In genomic region chr11:76701701-76702100, GRCh38 we compare ENCODE assay signal across 15 cellular contexts. TPM values are rescaled to one million over a fixed set of nuclear protein-coding genes. Genes with fewer than 3 reads are reported as not detected.
DNase-seq lines count a peak whose midpoint lies in the region; ATAC-seq, FAIRE-seq and TF ChIP-seq lines count a peak whose summit lies in the region.
"Had no signal": no experiment of that assay in that cellular context is flagged by ENCODE, and none has a peak within 500 bp of the region (broad histone marks: within the 10 kb centered on the region; RNA-seq: fewer than 3 reads in every experiment).

No MANE protein-coding gene starts in this region.

- TF ChIP-seq CTCF in A549 (IDR thresholded peaks at IDR 0.05) (no peak), gastroesophageal sphincter (IDR thresholded peaks at IDR 0.05) (no peak), Caco-2 (IDR thresholded peaks at IDR 0.05; ENCODE audit: insufficient read depth in 1 of 2, low read depth in 1 of 2, low read length in 1 of 2, severe bottlenecking in 1 of 2, unreplicated experiment in 1 of 2) (no peak)

- no peaks in the 10 kb centered on the region for H3K27me3 ChIP-seq in gastroesophageal sphincter
- no peaks in the 10 kb centered on the region for H3K27me3 ChIP-seq in Caco-2 (replicated peaks; ENCODE audit: control insufficient read depth, insufficient read depth, low read length)

- POLR2A ChIA-PET in A549 (lab: Yijun Ruan, JAX) (no interaction called here), Caco-2 (lab: Charles Lee) (no interaction called here)

- peaks cover 12% of the 10 kb centered on the region for H3K9me3 Mint-ChIP-seq in Caco-2 (ENCODE audit: unreplicated experiment)
- H3K9me3 Mint-ChIP-seq: type B pancreatic cell had no signal

- H3K36me3 ChIP-seq in gastroesophageal sphincter (no peaks in the 10 kb centered on the region), Caco-2 (ENCODE audit: control insufficient read depth, insufficient read depth, low read length) (no peaks in the 10 kb centered on the region)

- WGBS in A549 (ENCODE audit: missing lambda C conversion rate): 42% methylated on average over 5 of the region's 5 CpGs
- 79 to 85% methylated on average over 2 of the region's 5 CpGs for WGBS in gastroesophageal sphincter (ENCODE audit: low coverage in 1 of 2), 2 donors

- peak in 1 of 2 experiments; percentile 51; a peak in 3 of 6 replicates for ATAC-seq in A549
- peak; percentile 17 for ATAC-seq in gastroesophageal sphincter
- no peak for ATAC-seq in HG02678 (IDR thresholded peaks at IDR 0.05; ENCODE audit: unreplicated experiment)

- TF ChIP-seq EP300 in A549 (IDR thresholded peaks at IDR 0.05) (no peak), gastroesophageal sphincter (IDR thresholded peaks at IDR 0.05) (no peak)

- DNase-seq in A549 (ENCODE audit: low read depth in 1 of 2, low spot score in 1 of 2) (no peak), HCEC 1CT (peak; percentile 66), amniotic epithelial cell (ENCODE audit: low read depth) (peak; percentile 58), Caco-2 (no peak), NCI-H748 (lab: John Stamatoyannopoulos, UW; ENCODE audit: unreplicated experiment) (no peak), GM19238 (ENCODE audit: insufficient read length, low spot score) (no peak)
- DNase-seq: activated CD4-positive, alpha-beta T cell treated with anti-CD3 and anti-CD28 coated beads, Interleukin-2, amount 50 U/mL, for 1 hour; DMS79; NCI-H1417 had no signal

- intact Hi-C loops in Caco-2 (cut with micrococcal nuclease; ENCODE audit: unreplicated experiment): no loop called here

- TF ChIP-seq POLR2A in A549 (IDR thresholded peaks at IDR 0.05; ENCODE audit: low read length): no peak
- TF ChIP-seq POLR2A in gastroesophageal sphincter (IDR thresholded peaks at IDR 0.05): no peak

- TF ChIP-seq RAD21 in A549 (conservative IDR thresholded peaks at IDR 0.05 in 1 of 2, IDR thresholded peaks at IDR 0.05 in 1 of 2): no peak

- H3K27ac Mint-ChIP-seq in Caco-2 (ENCODE audit: unreplicated experiment): no peak overlapping the region
- H3K27ac Mint-ChIP-seq: memory B cell, type B pancreatic cell had no signal

- H3K4me3 ChIP-seq in A549: no peak overlapping the region
- H3K4me3 ChIP-seq in gastroesophageal sphincter: no peak overlapping the region
- no peak overlapping the region for H3K4me3 ChIP-seq in Caco-2 (ENCODE audit: low read depth, low read length)

- H3K4me3 Mint-ChIP-seq in Caco-2 (ENCODE audit: unreplicated experiment): no peak overlapping the region
- H3K4me3 Mint-ChIP-seq: memory B cell, type B pancreatic cell had no signal

- H3K4me1 ChIP-seq in A549: peaks cover 36% of the 10 kb centered on the region
- H3K4me1 ChIP-seq in gastroesophageal sphincter: no peaks in the 10 kb centered on the region
- peaks cover 16% of the 10 kb centered on the region for H3K4me1 ChIP-seq in Caco-2

- H3K9me3 ChIP-seq in A549 (0 out of 3 replicates have a peak, but pooled peaks cover 8% of the 10 kb centered on the region), gastroesophageal sphincter (peaks cover 0 to 10% (median 0%) of the 10 kb centered on the region in 3 donors), Caco-2 (no peaks in the 10 kb centered on the region)

- H3K4me1 Mint-ChIP-seq in Caco-2 (ENCODE audit: low read depth, unreplicated experiment): peaks cover 11% of the 10 kb centered on the region
- H3K4me1 Mint-ChIP-seq: memory B cell had no signal

- BruUV-seq in Caco-2 (replicated peaks; lab: Mats Ljungman, UMichigan): no TSS peak

- H3K27me3 Mint-ChIP-seq in Caco-2 (ENCODE audit: insufficient read depth, unreplicated experiment): peaks cover 4% of the 10 kb centered on the region

- peak overlapping the region; percentile 76 to 89 for H3K27ac ChIP-seq in A549
- H3K27ac ChIP-seq in gastroesophageal sphincter: no peak overlapping the region

- H3K4me2 ChIP-seq in A549: peak overlapping the region; percentile 62

- FAIRE-seq in A549 (lab: Jason Lieb, UNC): no peak
- FAIRE-seq: bronchial epithelial cell, RCC 7860 had no signal

- CTCF ChIA-PET in A549 (lab: Yijun Ruan, JAX) (interaction anchor here (1.1 to 3.8 kb wide), 6 partner anchors 9 to 218 kb away, joined by 3 to 25 read pairs (median 4); no protein-coding TSS in a partner anchor), Caco-2 (lab: Charles Lee) (no interaction called here)

- H3K36me3 Mint-ChIP-seq in Caco-2 (ENCODE audit: insufficient read depth, unreplicated experiment): no peaks in the 10 kb centered on the region
- H3K36me3 Mint-ChIP-seq: memory B cell, type B pancreatic cell had no signal

TF ChIP-seq in A549, 52 proteins besides CTCF, POLR2A, EP300 and RAD21:
- TF ChIP-seq ZNF302 (CRISPR knock-in tag; IDR thresholded peaks at IDR 0.05) (no peak), NR3C1 (IDR thresholded peaks at IDR 0.05) (no peak), E2F6 (IDR thresholded peaks at IDR 0.05; ENCODE audit: borderline replicate concordance, low read depth) (no peak), HMGXB4 (CRISPR knock-in tag; IDR thresholded peaks at IDR 0.05; ENCODE audit: borderline replicate concordance) (no peak), MAFK (IDR thresholded peaks at IDR 0.05; ENCODE audit: partially characterized antibody) (no peak), CEBPB (IDR thresholded peaks at IDR 0.05) (no peak), NPAS2 (CRISPR knock-in tag; IDR thresholded peaks at IDR 0.05; ENCODE audit: borderline replicate concordance) (no peak), HDAC2 (IDR thresholded peaks at IDR 0.05) (no peak)

RNA-seq across cellular contexts. Expression of gene LRRC32, which starts 31.2 kb away (rescaled TPM):
- polyA plus RNA-seq in A549 (2011; rRNA removed) (0.62 and 1.0 TPM in 2 replicates), A549 (2017; fragmentation: RNase III; extraction: RNeasy Plus Mini Kit Qiagen cat#74134 plus additional on column Dnase treatment) (0.08 to 0.25 TPM (median 0.16 TPM) in 3 replicates)
- polyA plus RNA-seq in A549 (2012; cell fraction: cytosol; rRNA removed): 0.09 and 0.17 TPM in 2 replicates
- 0.67 and 0.98 TPM in 2 replicates for polyA plus RNA-seq in A549 (2012; cell fraction: nucleus; rRNA removed)
- polyA minus RNA-seq in A549 (2011; rRNA and poly(A)+ RNA removed): 0.29 and 0.37 TPM in 2 replicates
- total RNA-seq in gastroesophageal sphincter (10 to 100 TPM; 22.7 to 37.6 (median 31.1) TPM), Caco-2 (2022) (0.27 and 0.84 TPM in 2 replicates)

Comparison
In these comparisons a context has a peak if more than half of its experiments do, and no peak if none do; other contexts are left out.
1. DNase-seq: peak in HCEC 1CT (single experiment) and amniotic epithelial cell (single experiment); none in A549 (0 of 2), Caco-2 (0 of 2), NCI-H748 (single experiment) and GM19238 (single experiment).
2. H3K27ac ChIP-seq: peak in A549 (2 of 2); none in gastroesophageal sphincter (0 of 4).
3. RNA of gene LRRC32, which starts 31.2 kb away (total RNA-seq): 22.7 to 37.6 TPM in gastroesophageal sphincter; 0.27 to 0.84 TPM in Caco-2; every median in the first group is over 10 times any median in the second.